ENCODE assay signal across 18 cellular contexts in the genomic region with DNA sequence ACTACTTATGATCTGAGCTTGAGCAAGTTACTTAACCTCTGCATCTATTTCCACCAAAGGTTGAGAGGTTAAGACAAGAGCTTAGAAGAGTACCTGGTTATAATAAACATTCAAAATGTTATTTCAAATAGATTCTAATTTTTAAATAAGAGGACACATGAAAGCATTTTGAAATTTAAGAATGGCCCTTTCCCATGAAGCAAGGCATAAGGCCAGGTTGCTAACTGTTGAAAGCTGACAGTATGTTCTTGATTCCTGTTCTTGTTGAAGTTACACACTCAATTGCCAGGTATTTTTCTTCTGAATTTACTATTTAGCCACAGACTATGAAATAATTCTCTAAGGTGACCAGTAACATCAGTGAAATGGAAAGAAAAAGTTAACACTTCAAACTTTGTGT. TPM values are rescaled to one million over a fixed set of nuclear protein-coding genes. Genes with fewer than 3 reads are reported as not detected.
DNase-seq lines count a peak whose midpoint lies in the region; ATAC-seq and TF ChIP-seq lines count a peak whose summit lies in the region.
"Had no signal": no experiment of that assay in that cellular context is flagged by ENCODE, and none has a peak within 500 bp of the region (broad histone marks: within the 10 kb centered on the region; RNA-seq: fewer than 3 reads in every experiment).

No MANE protein-coding gene starts in this region.

- H3K27me3 Mint-ChIP-seq in activated naive CD8-positive, alpha-beta T cell, result no peaks in the 10 kb centered on the region
- no peaks in the 10 kb centered on the region for H3K27me3 Mint-ChIP-seq in activated naive CD8-positive, alpha-beta T cell treated with anti-CD3 and anti-CD28 coated beads for 36 hours
- H3K27me3 Mint-ChIP-seq in Calu3 (ENCODE audit: unreplicated experiment), result no peaks in the 10 kb centered on the region
- no peaks in the 10 kb centered on the region for H3K27me3 Mint-ChIP-seq in neural progenitor cell (ENCODE audit: insufficient read depth, low read depth)

- H4K20me1 ChIP-seq in SU-DHL-6 (ENCODE audit: low read depth, low read length) (peaks cover 25% of the 10 kb centered on the region), neural progenitor cell (ENCODE audit: low read depth) (peaks cover 17% of the 10 kb centered on the region)

- H3K4me1 ChIP-seq in neural progenitor cell (no peaks in the 10 kb centered on the region), BE2C (no peaks in the 10 kb centered on the region)

- no peak for ATAC-seq in GM21723 (IDR thresholded peaks at IDR 0.05; ENCODE audit: unreplicated experiment)
- ATAC-seq: PC-3 had no signal

- no peak overlapping the region for H3K4me3 Mint-ChIP-seq in activated naive CD8-positive, alpha-beta T cell
- H3K4me3 Mint-ChIP-seq in activated naive CD8-positive, alpha-beta T cell treated with anti-CD3 and anti-CD28 coated beads for 36 hours, result no peak overlapping the region
- H3K4me3 Mint-ChIP-seq in Calu3 (ENCODE audit: low read depth, unreplicated experiment) (no peak overlapping the region), neural progenitor cell (no peak overlapping the region)

- H3K36me3 ChIP-seq in SU-DHL-6 (ENCODE audit: low read length) (peaks cover 81% of the 10 kb centered on the region), neural progenitor cell (peaks cover 34% of the 10 kb centered on the region), BE2C (peaks cover 72% of the 10 kb centered on the region)

- no peak overlapping the region for H2AFZ ChIP-seq in SU-DHL-6 (ENCODE audit: low read depth, low read length, severe bottlenecking)
- H2AFZ ChIP-seq in neural progenitor cell (replicated peaks), result no peak overlapping the region

- H3K79me2 ChIP-seq in SU-DHL-6 (ENCODE audit: insufficient read depth, low read length) (peaks cover 13% of the 10 kb centered on the region), neural progenitor cell (ENCODE audit: low read depth) (peaks cover 8% of the 10 kb centered on the region)

- no TSS peak for BruUV-seq in Calu3 (replicated peaks; lab: Mats Ljungman, UMichigan)

- no peaks in the 10 kb centered on the region for H3K27me3 ChIP-seq in SU-DHL-6 (ENCODE audit: low read length)
- no peaks in the 10 kb centered on the region for H3K27me3 ChIP-seq in neural progenitor cell
- no peaks in the 10 kb centered on the region for H3K27me3 ChIP-seq in BE2C

- peaks cover 4% of the 10 kb centered on the region for H3K36me3 Mint-ChIP-seq in activated naive CD8-positive, alpha-beta T cell
- H3K36me3 Mint-ChIP-seq in activated naive CD8-positive, alpha-beta T cell treated with anti-CD3 and anti-CD28 coated beads for 36 hours, result peaks cover 46% of the 10 kb centered on the region
- H3K36me3 Mint-ChIP-seq in Calu3 (ENCODE audit: insufficient read depth, unreplicated experiment), result peaks cover 89% of the 10 kb centered on the region
- H3K36me3 Mint-ChIP-seq in neural progenitor cell, result peaks cover 38% of the 10 kb centered on the region

- no peaks in the 10 kb centered on the region for H3K9me2 ChIP-seq in SU-DHL-6 (replicated peaks; ENCODE audit: insufficient read depth, low read length)

- H3K9me3 ChIP-seq in SU-DHL-6 (ENCODE audit: insufficient read depth, low read length) (no peaks in the 10 kb centered on the region), neural progenitor cell (ENCODE audit: low read depth) (no peaks in the 10 kb centered on the region), BE2C (no peaks in the 10 kb centered on the region)

- no peak overlapping the region for H3K4me3 ChIP-seq in SU-DHL-6 (ENCODE audit: insufficient read depth, low read length, poor library complexity, severe bottlenecking)
- H3K4me3 ChIP-seq in neural progenitor cell, result no peak overlapping the region
- H3K4me3 ChIP-seq in BE2C (ENCODE audit: low read depth, low read length), result no peak overlapping the region

- DNase-seq in activated naive CD8-positive, alpha-beta T cell treated with anti-CD3 and anti-CD28 coated beads for 36 hours, result no peak
- no peak for DNase-seq in Calu3
- DNase-seq in neural progenitor cell (ENCODE audit: low spot score), result no peak
- DNase-seq in BE2C, result no peak
- no peak for DNase-seq in medulla oblongata (ENCODE audit: extremely low spot score)
- DNase-seq: C1 segment of cervical spinal cord, GF-D8, NCI-H1417 treated with DMSO at 0.1 percent for 48 hours, NCI-H1930, NCI-H345, NCI-H526, PC-3, SIG-M5 had no signal

- TF ChIP-seq CTCF in Calu3 (IDR thresholded peaks at IDR 0.05; ENCODE audit: unreplicated experiment), result no peak
- no peak for TF ChIP-seq CTCF in SU-DHL-6 (IDR thresholded peaks at IDR 0.05; ENCODE audit: insufficient read depth, low read length, poor library complexity, severe bottlenecking)
- no peak for TF ChIP-seq CTCF in neural progenitor cell (IDR thresholded peaks at IDR 0.05)
- no peak for TF ChIP-seq CTCF in BE2C (IDR thresholded peaks at IDR 0.05; ENCODE audit: low read depth, low read length)

- H3K27ac Mint-ChIP-seq in activated naive CD8-positive, alpha-beta T cell, result peak overlapping the region; percentile 85
- no peak overlapping the region for H3K27ac Mint-ChIP-seq in activated naive CD8-positive, alpha-beta T cell treated with anti-CD3 and anti-CD28 coated beads for 36 hours
- peak overlapping the region; percentile 29 for H3K27ac Mint-ChIP-seq in Calu3 (ENCODE audit: unreplicated experiment)
- H3K27ac Mint-ChIP-seq in neural progenitor cell, result no peak overlapping the region

- CTCF ChIA-PET in Calu3 (lab: Charles Lee), result interaction anchor here (0.7 kb wide), 1 partner anchor 35 kb away, joined by 3 read pairs; no protein-coding TSS in a partner anchor

- H3K4me2 ChIP-seq in SU-DHL-6 (ENCODE audit: low read depth, low read length, poor library complexity, severe bottlenecking) (no peak overlapping the region), neural progenitor cell (no peak overlapping the region)
- H3K4me2 ChIP-seq: KMS-11 had no signal

- H3K27ac ChIP-seq in SU-DHL-6 (ENCODE audit: low read depth, low read length) (peak overlapping the region; percentile 19; the same call in 1 of the 2 replicates), neural progenitor cell (peak overlapping the region; percentile 45)
- H3K27ac ChIP-seq: KMS-11, RWPE1 had no signal

- intact Hi-C loops in Calu3 (cut with micrococcal nuclease; ENCODE audit: unreplicated experiment), result no loop called here

- H3F3A ChIP-seq in SU-DHL-6 (ENCODE audit: insufficient read depth) (peaks cover 91% of the 10 kb centered on the region), neural progenitor cell (ENCODE audit: low read depth) (peaks cover 39% of the 10 kb centered on the region)

- H3K9ac ChIP-seq in SU-DHL-6 (ENCODE audit: low read length) (no peak overlapping the region), neural progenitor cell (no peak overlapping the region)
- H3K9ac ChIP-seq: KMS-11 had no signal

- H3K4me1 Mint-ChIP-seq in activated naive CD8-positive, alpha-beta T cell (ENCODE audit: low read depth), result peaks cover 54% of the 10 kb centered on the region
- H3K4me1 Mint-ChIP-seq in activated naive CD8-positive, alpha-beta T cell treated with anti-CD3 and anti-CD28 coated beads for 36 hours, result peaks cover 56% of the 10 kb centered on the region
- H3K4me1 Mint-ChIP-seq in Calu3 (ENCODE audit: low read depth, unreplicated experiment) (peaks cover 27% of the 10 kb centered on the region), neural progenitor cell (no peaks in the 10 kb centered on the region)

- H3K9me3 Mint-ChIP-seq in activated naive CD8-positive, alpha-beta T cell (ENCODE audit: low read depth), result no peaks in the 10 kb centered on the region
- H3K9me3 Mint-ChIP-seq in activated naive CD8-positive, alpha-beta T cell treated with anti-CD3 and anti-CD28 coated beads for 36 hours, result no peaks in the 10 kb centered on the region
- H3K9me3 Mint-ChIP-seq in Calu3 (ENCODE audit: low read depth, unreplicated experiment), result no peaks in the 10 kb centered on the region
- H3K9me3 Mint-ChIP-seq in neural progenitor cell, result no peaks in the 10 kb centered on the region

RNA-seq across cellular contexts. Expression of a gene that starts 14.5 kb away (rescaled TPM):
- 100 to 1,000 TPM; 110 to 111 TPM for total RNA-seq in activated naive CD8-positive, alpha-beta T cell treated with anti-CD3 and anti-CD28 coated beads for 36 hours
- total RNA-seq in Calu3 (2022) (334 and 370 TPM in 2 replicates), neural progenitor cell (ENCODE audit: low replicate concordance) (71.5 and 82.3 TPM in 2 replicates)
- 48.9 TPM for polyA plus RNA-seq in BE2C (2012; ENCODE audit: insufficient read depth, insufficient read length, low read depth)

RNA-seq across cellular contexts. Expression of a gene that starts 37.6 kb away (rescaled TPM):
- total RNA-seq in activated naive CD8-positive, alpha-beta T cell treated with anti-CD3 and anti-CD28 coated beads for 36 hours, result 10 to 100 TPM; 22.9 to 24.2 TPM
- total RNA-seq in Calu3 (2022), result 74.5 and 78.9 TPM in 2 replicates
- total RNA-seq in neural progenitor cell (ENCODE audit: low replicate concordance), result 9.6 and 12.0 TPM in 2 replicates
- polyA plus RNA-seq in BE2C (2012; ENCODE audit: insufficient read depth, insufficient read length, low read depth), result 11.9 TPM

RNA-seq across cellular contexts. Expression of a gene that starts 37.8 kb away (rescaled TPM):
- 10 to 100 TPM; 43.7 to 45.9 TPM for total RNA-seq in activated naive CD8-positive, alpha-beta T cell treated with anti-CD3 and anti-CD28 coated beads for 36 hours
- total RNA-seq in Calu3 (2022) (71.7 and 72.9 TPM in 2 replicates), neural progenitor cell (ENCODE audit: low replicate concordance) (31.8 and 49.9 TPM in 2 replicates)
- polyA plus RNA-seq in BE2C (2012; ENCODE audit: insufficient read depth, insufficient read length, low read depth), result 45.1 TPM

RNA-seq across cellular contexts. Expression of a gene that starts 58.5 kb away (rescaled TPM):
- total RNA-seq in activated naive CD8-positive, alpha-beta T cell treated with anti-CD3 and anti-CD28 coated beads for 36 hours, result under 1 TPM; 0.08 to 0.10 TPM
- 4.3 and 4.5 TPM in 2 replicates for total RNA-seq in Calu3 (2022)
- total RNA-seq in neural progenitor cell (ENCODE audit: low replicate concordance), result 0.12 and 0.34 TPM in 2 replicates
- polyA plus RNA-seq in BE2C (2012; ENCODE audit: insufficient read depth, insufficient read length, low read depth), result not detected

Comparison
In these comparisons a context has a peak if more than half of its experiments do, and no peak if none do; other contexts are left out.
1. H3K27ac Mint-ChIP-seq: peak in activated naive CD8-positive, alpha-beta T cell (single experiment) and Calu3 (single experiment); none in activated naive CD8-positive, alpha-beta T cell treated with anti-CD3 and anti-CD28 coated beads for 36 hours (single experiment) and neural progenitor cell (single experiment).